9 cellular contexts compared by ENCODE assay signal in the genomic region with DNA sequence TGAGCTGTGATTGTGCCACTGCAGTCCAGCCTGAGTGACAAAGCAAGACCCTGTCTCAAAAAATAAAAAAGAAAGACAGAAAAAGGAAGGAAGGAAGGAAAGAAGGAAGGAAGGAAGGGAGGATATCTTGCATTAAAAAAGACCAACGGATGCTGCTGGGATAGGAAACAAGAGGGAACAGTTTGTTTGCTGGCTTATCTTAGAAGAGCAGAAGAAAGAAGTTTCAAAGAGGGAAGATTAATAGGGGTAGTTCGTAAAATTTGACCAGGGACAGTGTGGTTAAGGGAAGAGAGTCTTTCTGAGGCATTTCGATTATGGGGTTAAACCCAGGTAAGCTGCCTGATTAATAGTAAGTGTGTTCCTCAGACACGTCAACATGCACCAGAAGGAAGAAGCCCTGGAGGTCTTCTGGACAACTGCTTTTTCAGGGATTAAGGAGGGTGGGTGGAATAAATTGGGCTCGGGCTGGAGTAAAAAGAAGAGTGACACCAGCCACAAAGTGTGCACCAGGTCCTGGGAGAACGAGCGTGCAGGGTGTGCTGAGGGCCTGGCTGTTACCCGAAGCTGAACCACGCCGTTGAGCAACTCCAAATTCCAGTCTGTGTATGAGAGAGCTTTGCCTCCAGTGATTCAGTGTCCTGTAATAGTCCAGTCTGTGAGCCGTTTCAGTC. TPM values are rescaled to one million over a fixed set of nuclear protein-coding genes. Genes with fewer than 3 reads are reported as not detected.
DNase-seq lines count a peak whose midpoint lies in the region; ATAC-seq and TF ChIP-seq lines count a peak whose summit lies in the region.
"Had no signal": no experiment of that assay in that cellular context is flagged by ENCODE, and none has a peak within 500 bp of the region (broad histone marks: within the 10 kb centered on the region; RNA-seq: fewer than 3 reads in every experiment).

No MANE protein-coding gene starts in this region.

- TF ChIP-seq CTCF in Caco-2 (IDR thresholded peaks at IDR 0.05; ENCODE audit: insufficient read depth in 1 of 2, low read depth in 1 of 2, low read length in 1 of 2, severe bottlenecking in 1 of 2, unreplicated experiment in 1 of 2), result no peak

- H3K36me3 ChIP-seq in Caco-2 (ENCODE audit: control insufficient read depth, insufficient read depth, low read length) (no peaks in the 10 kb centered on the region), MG63 (no peaks in the 10 kb centered on the region), mesendoderm (ENCODE audit: control insufficient read depth, insufficient read depth, low read length) (no peaks in the 10 kb centered on the region)

- H3K27ac ChIP-seq in mesendoderm (ENCODE audit: low read depth, low read length), result no peak overlapping the region

- intact Hi-C loops in Caco-2 (cut with micrococcal nuclease; ENCODE audit: unreplicated experiment), result loop anchor here (10.0 kb wide), 1 partner anchor 200 kb away; no protein-coding TSS in a partner anchor

- H3K56ac ChIP-seq in mesendoderm (ENCODE audit: low read length), result no peak overlapping the region

- H2BK15ac ChIP-seq in mesendoderm (replicated peaks; ENCODE audit: low read depth), result no peak overlapping the region

- no peak overlapping the region for H3K4me3 Mint-ChIP-seq in Caco-2 (ENCODE audit: unreplicated experiment)
- H3K4me3 Mint-ChIP-seq in naive thymus-derived CD8-positive, alpha-beta T cell, result peak overlapping the region; percentile 77 to 99 (median 89)

- peaks cover 85% of the 10 kb centered on the region for H3K4me1 ChIP-seq in Caco-2
- no peaks in the 10 kb centered on the region for H3K4me1 ChIP-seq in mesendoderm (ENCODE audit: control insufficient read depth, low read depth, low read length)

- no CpG with 5 or more reads among the region's 11 CpGs for WGBS in mesendoderm (ENCODE audit: extremely low coverage, insufficient coverage, low lambda C conversion rate)

- no peak overlapping the region for H2AK5ac ChIP-seq in mesendoderm (ENCODE audit: low read length)

- no peaks in the 10 kb centered on the region for H3K9me3 ChIP-seq in Caco-2
- no peaks in the 10 kb centered on the region for H3K9me3 ChIP-seq in MG63

- no peak overlapping the region for H2BK120ac ChIP-seq in mesendoderm (ENCODE audit: low read depth, low read length)

- no peaks in the 10 kb centered on the region for H3K9me3 Mint-ChIP-seq in Caco-2 (ENCODE audit: unreplicated experiment)
- no peaks in the 10 kb centered on the region for H3K9me3 Mint-ChIP-seq in naive thymus-derived CD8-positive, alpha-beta T cell

- H3K4me3 ChIP-seq in Caco-2 (ENCODE audit: low read depth, low read length) (no peak overlapping the region), MG63 (no peak overlapping the region), mesendoderm (ENCODE audit: low read length) (no peak overlapping the region)

- POLR2A ChIA-PET in Caco-2 (lab: Charles Lee), result no interaction called here
- POLR2A ChIA-PET in naive thymus-derived CD8-positive, alpha-beta T cell (lab: Charles Lee), result interaction anchor here (1.2 to 20.1 kb wide), 7 partner anchors 5 to 34 kb away, joined by 3 to 446 read pairs (median 21); no protein-coding TSS in a partner anchor

- H3K79me1 ChIP-seq in mesendoderm (ENCODE audit: low read length), result no peaks in the 10 kb centered on the region

- H3K4me2 ChIP-seq in mesendoderm (ENCODE audit: low read length), result no peak overlapping the region

- H4K8ac ChIP-seq in mesendoderm (ENCODE audit: low read depth, low read length), result no peak overlapping the region

- no peaks in the 10 kb centered on the region for H3K36me3 Mint-ChIP-seq in Caco-2 (ENCODE audit: insufficient read depth, unreplicated experiment)
- H3K36me3 Mint-ChIP-seq in naive thymus-derived CD8-positive, alpha-beta T cell, result peaks cover 10 to 59% (median 35%) of the 10 kb centered on the region in 3 donors

- H3K9ac ChIP-seq in mesendoderm (ENCODE audit: low read length), result no peak overlapping the region

- DNase-seq in Caco-2 (peak; percentile 59 to 71), MG63 (peak; percentile 14), amniotic stem cell (lab: John Stamatoyannopoulos, UW) (peak; percentile 79), NCI-H2107 treated with DMSO at 0.1 percent for 48 hours (lab: John Stamatoyannopoulos, UW; ENCODE audit: unreplicated experiment) (no peak), mesendoderm (no peak), cerebellar nuclear complex (lab: John Stamatoyannopoulos, UW) (no peak)
- DNase-seq in naive thymus-derived CD8-positive, alpha-beta T cell, result no peak
- DNase-seq: NCI-H774 had no signal

- no peaks in the 10 kb centered on the region for H3K27me3 ChIP-seq in Caco-2 (replicated peaks; ENCODE audit: control insufficient read depth, insufficient read depth, low read length)
- peaks cover 16% of the 10 kb centered on the region for H3K27me3 ChIP-seq in MG63
- no peaks in the 10 kb centered on the region for H3K27me3 ChIP-seq in mesendoderm (ENCODE audit: insufficient read depth, low read length, poor library complexity)

- H2BK5ac ChIP-seq in mesendoderm (ENCODE audit: low read length), result no peak overlapping the region

- ATAC-seq in naive thymus-derived CD8-positive, alpha-beta T cell, result no peak
- no peak for ATAC-seq in HG02981 (IDR thresholded peaks at IDR 0.05; ENCODE audit: unreplicated experiment)

- H3K23ac ChIP-seq in mesendoderm (ENCODE audit: low read length), result no peak overlapping the region

- BruUV-seq in Caco-2 (replicated peaks; lab: Mats Ljungman, UMichigan), result no TSS peak

- H3K27ac Mint-ChIP-seq in Caco-2 (ENCODE audit: unreplicated experiment), result peak overlapping the region; percentile 1
- peak overlapping the region; percentile 87 to 98 (median 96) for H3K27ac Mint-ChIP-seq in naive thymus-derived CD8-positive, alpha-beta T cell

- no peaks in the 10 kb centered on the region for H3K27me3 Mint-ChIP-seq in Caco-2 (ENCODE audit: insufficient read depth, unreplicated experiment)
- no peaks in the 10 kb centered on the region for H3K27me3 Mint-ChIP-seq in naive thymus-derived CD8-positive, alpha-beta T cell

- H3K79me2 ChIP-seq in mesendoderm (ENCODE audit: control insufficient read depth, insufficient read depth, low read length), result no peaks in the 10 kb centered on the region

- no peak overlapping the region for H4K5ac ChIP-seq in mesendoderm (ENCODE audit: low read length)

- no peak overlapping the region for H3K4ac ChIP-seq in mesendoderm (ENCODE audit: low read depth, low read length)

- CTCF ChIA-PET in Caco-2 (lab: Charles Lee), result no interaction called here

- peaks cover 32% of the 10 kb centered on the region for H3K4me1 Mint-ChIP-seq in Caco-2 (ENCODE audit: low read depth, unreplicated experiment)
- peaks cover 36 to 76% (median 70%) of the 10 kb centered on the region in 4 donors for H3K4me1 Mint-ChIP-seq in naive thymus-derived CD8-positive, alpha-beta T cell

- H3K18ac ChIP-seq in mesendoderm (ENCODE audit: low read length), result no peak overlapping the region

RNA-seq across cellular contexts. Expression of gene FYB1, which starts 24.8 kb away (rescaled TPM):
- 0.60 and 1.3 TPM in 2 replicates for total RNA-seq in Caco-2 (2022)
- not detected in 2 replicates for total RNA-seq in MG63 (2014; rRNA removed; shearing (Covaris generic); ENCODE audit: low replicate concordance)
- total RNA-seq in naive thymus-derived CD8-positive, alpha-beta T cell, result 100 to 1,000 TPM; 579 to 642 TPM
- polyA plus RNA-seq in naive thymus-derived CD8-positive, alpha-beta T cell, result 100 to 1,000 TPM; 181 to 431 (median 312) TPM
- polyA plus RNA-seq in mesendoderm (2013, experiment 1 of 2), result not detected
- not detected for polyA plus RNA-seq in mesendoderm (2013, experiment 2 of 2)

Comparison
In these comparisons a context has a peak if more than half of its experiments do, and no peak if none do; other contexts are left out.
1. DNase-seq: peak in Caco-2 (2 of 2), MG63 (single experiment) and amniotic stem cell (single experiment); none in naive thymus-derived CD8-positive, alpha-beta T cell (0 of 10), NCI-H2107 treated with DMSO at 0.1 percent for 48 hours (single experiment), mesendoderm (single experiment) and cerebellar nuclear complex (0 of 2).
2. RNA of gene FYB1, which starts 24.8 kb away (total RNA-seq): 579 to 642 TPM in naive thymus-derived CD8-positive, alpha-beta T cell; 0.60 to 1.3 TPM in Caco-2 and not detected in MG63; every median in the first group is over 100 times any median in the second.